Comparison of ENCODE assay signal across 1 cellular context in genomic region chr5:88602584-88602983, GRCh38.
A peak's percentile ranks its signal among the peaks of the same experiment; 100 is the strongest.
TF ChIP-seq lines count a peak whose summit lies in the region.

No MANE protein-coding gene starts in this region.

TF ChIP-seq in HepG2, 621 proteins besides CTCF, POLR2A, EP300 and RAD21 (continued from another document):
- TF ChIP-seq, protein P1, sequence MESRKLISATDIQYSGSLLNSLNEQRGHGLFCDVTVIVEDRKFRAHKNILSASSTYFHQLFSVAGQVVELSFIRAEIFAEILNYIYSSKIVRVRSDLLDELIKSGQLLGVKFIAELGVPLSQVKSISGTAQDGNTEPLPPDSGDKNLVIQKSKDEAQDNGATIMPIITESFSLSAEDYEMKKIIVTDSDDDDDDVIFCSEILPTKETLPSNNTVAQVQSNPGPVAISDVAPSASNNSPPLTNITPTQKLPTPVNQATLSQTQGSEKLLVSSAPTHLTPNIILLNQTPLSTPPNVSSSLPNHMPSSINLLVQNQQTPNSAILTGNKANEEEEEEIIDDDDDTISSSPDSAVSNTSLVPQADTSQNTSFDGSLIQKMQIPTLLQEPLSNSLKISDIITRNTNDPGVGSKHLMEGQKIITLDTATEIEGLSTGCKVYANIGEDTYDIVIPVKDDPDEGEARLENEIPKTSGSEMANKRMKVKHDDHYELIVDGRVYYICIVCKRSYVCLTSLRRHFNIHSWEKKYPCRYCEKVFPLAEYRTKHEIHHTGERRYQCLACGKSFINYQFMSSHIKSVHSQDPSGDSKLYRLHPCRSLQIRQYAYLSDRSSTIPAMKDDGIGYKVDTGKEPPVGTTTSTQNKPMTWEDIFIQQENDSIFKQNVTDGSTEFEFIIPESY (CRISPR knock-in tag; IDR thresholded peaks at IDR 0.05): peak; percentile 54; the same call in 1 of the 2 replicates
- TF ChIP-seq DRAP1 (CRISPR knock-in tag; IDR thresholded peaks at IDR 0.05): no peak
- TF ChIP-seq ZBTB7B (CRISPR knock-in tag; IDR thresholded peaks at IDR 0.05): no peak
- TF ChIP-seq, protein P2, sequence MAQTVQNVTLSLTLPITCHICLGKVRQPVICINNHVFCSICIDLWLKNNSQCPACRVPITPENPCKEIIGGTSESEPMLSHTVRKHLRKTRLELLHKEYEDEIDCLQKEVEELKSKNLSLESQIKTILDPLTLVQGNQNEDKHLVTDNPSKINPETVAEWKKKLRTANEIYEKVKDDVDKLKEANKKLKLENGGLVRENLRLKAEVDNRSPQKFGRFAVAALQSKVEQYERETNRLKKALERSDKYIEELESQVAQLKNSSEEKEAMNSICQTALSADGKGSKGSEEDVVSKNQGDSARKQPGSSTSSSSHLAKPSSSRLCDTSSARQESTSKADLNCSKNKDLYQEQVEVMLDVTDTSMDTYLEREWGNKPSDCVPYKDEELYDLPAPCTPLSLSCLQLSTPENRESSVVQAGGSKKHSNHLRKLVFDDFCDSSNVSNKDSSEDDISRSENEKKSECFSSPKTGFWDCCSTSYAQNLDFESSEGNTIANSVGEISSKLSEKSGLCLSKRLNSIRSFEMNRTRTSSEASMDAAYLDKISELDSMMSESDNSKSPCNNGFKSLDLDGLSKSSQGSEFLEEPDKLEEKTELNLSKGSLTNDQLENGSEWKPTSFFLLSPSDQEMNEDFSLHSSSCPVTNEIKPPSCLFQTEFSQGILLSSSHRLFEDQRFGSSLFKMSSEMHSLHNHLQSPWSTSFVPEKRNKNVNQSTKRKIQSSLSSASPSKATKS (CRISPR knock-in tag; IDR thresholded peaks at IDR 0.05): no peak
- no peak for TF ChIP-seq ZNF530 (CRISPR knock-in tag; IDR thresholded peaks at IDR 0.05; ENCODE audit: low read depth)
- TF ChIP-seq STAG1 (CRISPR knock-in tag; IDR thresholded peaks at IDR 0.05): peak; percentile 8; the same call in 1 of the 2 replicates
TF ChIP-seq in HepG2: peak in this region for 2.
